In genomic region chr6:10901751-10902150, GRCh38 we compare ENCODE assay signal across 11 cellular contexts. TPM values are rescaled to one million over a fixed set of nuclear protein-coding genes. Genes with fewer than 3 reads are reported as not detected.
DNase-seq lines count a peak whose midpoint lies in the region; ATAC-seq and TF ChIP-seq lines count a peak whose summit lies in the region.
"Had no signal": no experiment of that assay in that cellular context is flagged by ENCODE, and none has a peak within 500 bp of the region (broad histone marks: within the 10 kb centered on the region; RNA-seq: fewer than 3 reads in every experiment).

No MANE protein-coding gene starts in this region.

- no peaks in the 10 kb centered on the region for H3K9me2 ChIP-seq in OCI-LY1 (ENCODE audit: low read depth, low read length)

- H3K79me2 ChIP-seq in OCI-LY1 (ENCODE audit: insufficient read depth, low read length) = no peaks in the 10 kb centered on the region

- H3K9ac ChIP-seq in OCI-LY1 (ENCODE audit: low read length) = no peak overlapping the region
- H3K9ac ChIP-seq: parathyroid adenoma had no signal

- no peak for TF ChIP-seq CTCF in OCI-LY1 (IDR thresholded peaks at IDR 0.05; ENCODE audit: low read length)

- ATAC-seq in left ventricle myocardium superior = peak; percentile 41
- ATAC-seq in HG02981 (IDR thresholded peaks at IDR 0.05; ENCODE audit: unreplicated experiment) = peak; percentile 95

- peak overlapping the region; percentile 39 for H3K4me3 ChIP-seq in OCI-LY1 (ENCODE audit: low read depth, low read length, poor library complexity, severe bottlenecking)

- H3K27me3 ChIP-seq in OCI-LY1 (ENCODE audit: insufficient read depth, low read length) = no peaks in the 10 kb centered on the region

- peaks cover 14% of the 10 kb centered on the region for H3K4me1 ChIP-seq in OCI-LY1 (ENCODE audit: insufficient read depth, low read length, severe bottlenecking)
- H3K4me1 ChIP-seq: parathyroid adenoma had no signal

- H3K4me2 ChIP-seq in OCI-LY1 (ENCODE audit: low read length) = peak overlapping the region; percentile 41

- no peaks in the 10 kb centered on the region for H3F3A ChIP-seq in OCI-LY1 (ENCODE audit: insufficient read depth, low read length)

- intact Hi-C loops in left ventricle myocardium superior (cut with micrococcal nuclease) (no loop called here), cardiac septum (cut with DNase I) (no loop called here)

- no peaks in the 10 kb centered on the region for H4K20me1 ChIP-seq in OCI-LY1 (ENCODE audit: insufficient read depth, low read length)

- H3K9me3 ChIP-seq in OCI-LY1 (ENCODE audit: low read length) = no peaks in the 10 kb centered on the region

- no peak for DNase-seq in left ventricle myocardium superior
- DNase-seq in cardiac septum (ENCODE audit: low spot score) = no peak
- DNase-seq in NCI-H187 treated with DMSO at 0.1 percent for 48 hours (lab: John Stamatoyannopoulos, UW) = no peak
- DNase-seq in hepatic stellate cell (ENCODE audit: low spot score) = no peak
- no peak for DNase-seq in NCI-H1930 (lab: John Stamatoyannopoulos, UW)
- DNase-seq in NCI-H69 (lab: John Stamatoyannopoulos, UW) = no peak

- H2AFZ ChIP-seq in OCI-LY1 (ENCODE audit: low read length) = peak overlapping the region; percentile 80
- H2AFZ ChIP-seq: parathyroid adenoma had no signal

- H3K36me3 ChIP-seq in OCI-LY1 (ENCODE audit: insufficient read depth, low read length) = no peaks in the 10 kb centered on the region

- H3K27ac ChIP-seq in OCI-LY1 (ENCODE audit: low read depth, low read length, poor library complexity, severe bottlenecking) = peak overlapping the region; percentile 65
- H3K27ac ChIP-seq: parathyroid adenoma had no signal

RNA-seq across cellular contexts. Expression of gene SYCP2L, which starts 14.9 kb away (rescaled TPM):
- 1.1 TPM for total RNA-seq in left ventricle myocardium superior
- total RNA-seq in cardiac septum = 1.00 TPM

RNA-seq across cellular contexts. Expression of gene GCM2, which starts 19.9 kb away (rescaled TPM):
- not detected for total RNA-seq in left ventricle myocardium superior
- total RNA-seq in cardiac septum = not detected
- total RNA-seq: fibroblast of lung, urinary bladder had no signal
